In genomic region chr9:93859431-93860215, GRCh38 we compare ENCODE assay signal across 24 cellular contexts.
DNase-seq lines count a peak whose midpoint lies in the region; ATAC-seq and TF ChIP-seq lines count a peak whose summit lies in the region.
"Had no signal": no experiment of that assay in that cellular context is flagged by ENCODE, and none has a peak within 500 bp of the region (broad histone marks: within the 10 kb centered on the region; RNA-seq: fewer than 3 reads in every experiment).

No MANE protein-coding gene starts in this region.

- no peak overlapping the region for H3K9ac ChIP-seq in Karpas-422 (ENCODE audit: low read length)

- no peaks in the 10 kb centered on the region for H4K20me1 ChIP-seq in Karpas-422 (ENCODE audit: insufficient read depth, low read depth, low read length)

- H3K4me1 ChIP-seq in Karpas-422 (ENCODE audit: low read length) = no peaks in the 10 kb centered on the region
- H3K4me1 ChIP-seq: foreskin keratinocyte, pancreas, suprapubic skin had no signal

- CTCF ChIA-PET in WTC11 (lab: Charles Lee) = interaction anchor here (0.6 to 5.4 kb wide), 14 partner anchors 10 to 354 kb away, joined by 3 to 26 read pairs (median 4); no protein-coding TSS in a partner anchor

- no peak overlapping the region for H3K27ac Mint-ChIP-seq in stimulated activated naive CD8-positive, alpha-beta T cell treated with anti-CD3 and anti-CD28 coated beads, Interleukin-15, amount 100 ng/mL, for 72 hours
- H3K27ac Mint-ChIP-seq in WTC11 = no peak overlapping the region
- no peak overlapping the region for H3K27ac Mint-ChIP-seq in naive thymus-derived CD8-positive, alpha-beta T cell
- H3K27ac Mint-ChIP-seq: activated CD4-positive, alpha-beta memory T cell treated with anti-CD3 and anti-CD28 coated beads for 36 hours; brain; mesothelial cell of epicardium; natural killer cell had no signal

- H3K36me3 Mint-ChIP-seq in WTC11 = no peaks in the 10 kb centered on the region
- peaks cover 0 to 19% (median 2%) of the 10 kb centered on the region in 3 donors for H3K36me3 Mint-ChIP-seq in naive thymus-derived CD8-positive, alpha-beta T cell
- H3K36me3 Mint-ChIP-seq: activated CD4-positive, alpha-beta memory T cell treated with anti-CD3 and anti-CD28 coated beads for 36 hours; brain; mesothelial cell of epicardium; natural killer cell had no signal

- no peaks in the 10 kb centered on the region for H3K36me3 ChIP-seq in Karpas-422 (ENCODE audit: insufficient read depth, low read length)
- H3K36me3 ChIP-seq: pancreas, sigmoid colon, suprapubic skin had no signal

- no peaks in the 10 kb centered on the region for H3K9me2 ChIP-seq in Karpas-422 (replicated peaks; ENCODE audit: insufficient read depth, low read length)

- peak; percentile 48 for ATAC-seq in stimulated activated naive CD8-positive, alpha-beta T cell treated with anti-CD3 and anti-CD28 coated beads, Interleukin-15, amount 100 ng/mL, for 72 hours
- ATAC-seq in stimulated activated naive CD8-positive, alpha-beta T cell treated with anti-CD3 and anti-CD28 coated beads, Interleukin-15, Interleukin-2, amounts not matched to agents 100 U/mL and 50 U/mL, for 24 hours = no peak
- ATAC-seq in WTC11 = peak; percentile 67
- ATAC-seq in HG02840 (IDR thresholded peaks at IDR 0.05; ENCODE audit: low FRiP score, unreplicated experiment) = no peak
- ATAC-seq in naive thymus-derived CD8-positive, alpha-beta T cell = no peak
- ATAC-seq: foreskin keratinocyte, left ventricle myocardium superior, natural killer cell, pancreas had no signal

- H3K4me3 ChIP-seq in Karpas-422 (ENCODE audit: low read length) = no peak overlapping the region
- H3K4me3 ChIP-seq: pancreas, sigmoid colon, suprapubic skin had no signal

- H3K79me2 ChIP-seq in Karpas-422 (ENCODE audit: low read length) = no peaks in the 10 kb centered on the region

- no peak overlapping the region for H3K4me2 ChIP-seq in Karpas-422 (ENCODE audit: low read depth, low read length, poor library complexity, severe bottlenecking)

- no peaks in the 10 kb centered on the region for H3K27me3 ChIP-seq in Karpas-422 (ENCODE audit: low read length)
- H3K27me3 ChIP-seq: pancreas had no signal

- H2AFZ ChIP-seq in Karpas-422 (ENCODE audit: low read length) = no peak overlapping the region

- no peaks in the 10 kb centered on the region for H3K9me3 ChIP-seq in Karpas-422 (ENCODE audit: low read length)
- H3K9me3 ChIP-seq: pancreas, sigmoid colon, suprapubic skin had no signal

- H3K4me3 Mint-ChIP-seq in stimulated activated naive CD8-positive, alpha-beta T cell treated with anti-CD3 and anti-CD28 coated beads, Interleukin-15, amount 100 ng/mL, for 72 hours = no peak overlapping the region
- no peak overlapping the region for H3K4me3 Mint-ChIP-seq in WTC11
- H3K4me3 Mint-ChIP-seq in naive thymus-derived CD8-positive, alpha-beta T cell = no peak overlapping the region
- H3K4me3 Mint-ChIP-seq: activated CD4-positive, alpha-beta memory T cell treated with anti-CD3 and anti-CD28 coated beads for 36 hours; brain; mesothelial cell of epicardium; natural killer cell had no signal

- POLR2A ChIA-PET in WTC11 (lab: Charles Lee) = no interaction called here
- POLR2A ChIA-PET in naive thymus-derived CD8-positive, alpha-beta T cell (lab: Charles Lee) = no interaction called here

- H3K27ac ChIP-seq in Karpas-422 (ENCODE audit: low read length) = no peak overlapping the region
- H3K27ac ChIP-seq: foreskin keratinocyte, pancreas, sigmoid colon, suprapubic skin had no signal

- DNase-seq in stimulated activated naive CD8-positive, alpha-beta T cell treated with anti-CD3 and anti-CD28 coated beads, Interleukin-15, amount 100 ng/mL, for 72 hours = no peak
- no peak for DNase-seq in stimulated activated naive CD8-positive, alpha-beta T cell treated with anti-CD3 and anti-CD28 coated beads, Interleukin-15, Interleukin-2, amounts not matched to agents 100 U/mL and 50 U/mL, for 24 hours
- DNase-seq in Karpas-422 (peak; percentile 51), WTC11 (ENCODE audit: low spot score) (no peak), hypothalamus (lab: John Stamatoyannopoulos, UW) (no peak)
- no peak for DNase-seq in naive thymus-derived CD8-positive, alpha-beta T cell
- DNase-seq: activated CD4-positive, alpha-beta memory T cell treated with anti-CD3 and anti-CD28 coated beads for 36 hours; activated gamma-delta T cell treated with Interleukin-2 at 50 U/mL for 16 hours; effector CD4-positive, alpha-beta T cell; erythroblast; foreskin keratinocyte; GDM1; left ventricle myocardium superior; MM.1S; natural killer cell; NCI-H187 treated with DMSO at 0.1 percent for 48 hours; pancreas; sigmoid colon; stimulated activated CD4-positive, alpha-beta T cell treated with anti-CD3 and anti-CD28 coated beads, Interleukin-15, amount 100 ng/mL, for 24 hours; T-helper 9 cell had no signal

- no peak for TF ChIP-seq CTCF in WTC11 (IDR thresholded peaks at IDR 0.05)

- no peaks in the 10 kb centered on the region for H3K4me1 Mint-ChIP-seq in stimulated activated naive CD8-positive, alpha-beta T cell treated with anti-CD3 and anti-CD28 coated beads, Interleukin-15, amount 100 ng/mL, for 72 hours
- H3K4me1 Mint-ChIP-seq in WTC11 = peaks cover 25% of the 10 kb centered on the region
- H3K4me1 Mint-ChIP-seq in naive thymus-derived CD8-positive, alpha-beta T cell = peaks cover 0 to 3% (median under 1%) of the 10 kb centered on the region in 4 donors
- H3K4me1 Mint-ChIP-seq: natural killer cell had no signal

- H3K27me3 Mint-ChIP-seq in stimulated activated naive CD8-positive, alpha-beta T cell treated with anti-CD3 and anti-CD28 coated beads, Interleukin-15, amount 100 ng/mL, for 72 hours = peaks cover 75% of the 10 kb centered on the region
- H3K27me3 Mint-ChIP-seq in WTC11 (ENCODE audit: low read depth) = no peaks in the 10 kb centered on the region; the same call in 1 of the 2 replicates
- H3K27me3 Mint-ChIP-seq in naive thymus-derived CD8-positive, alpha-beta T cell = peaks cover 35 to 75% (median 58%) of the 10 kb centered on the region in 5 donors

- H3K9me3 Mint-ChIP-seq in stimulated activated naive CD8-positive, alpha-beta T cell treated with anti-CD3 and anti-CD28 coated beads, Interleukin-15, amount 100 ng/mL, for 72 hours = peaks cover 0 to 7% of the 10 kb centered on the region in 2 donors
- H3K9me3 Mint-ChIP-seq in WTC11 = no peaks in the 10 kb centered on the region
- peaks cover 0 to 9% (median 0%) of the 10 kb centered on the region in 9 donors for H3K9me3 Mint-ChIP-seq in naive thymus-derived CD8-positive, alpha-beta T cell
- H3K9me3 Mint-ChIP-seq: activated CD4-positive, alpha-beta memory T cell treated with anti-CD3 and anti-CD28 coated beads for 36 hours; natural killer cell had no signal

TF ChIP-seq in WTC11, 78 proteins besides CTCF, POLR2A, EP300 and RAD21 (continues in another document):
- TF ChIP-seq SOX15 (CRISPR knock-in tag; IDR thresholded peaks at IDR 0.05) (no peak), E2F1 (CRISPR knock-in tag; IDR thresholded peaks at IDR 0.05) (no peak), SMAD4 (CRISPR knock-in tag; IDR thresholded peaks at IDR 0.05) (no peak), MYBL2 (CRISPR knock-in tag; IDR thresholded peaks at IDR 0.05) (no peak), ATF6 (CRISPR knock-in tag; IDR thresholded peaks at IDR 0.05) (no peak), RELA (CRISPR knock-in tag; IDR thresholded peaks at IDR 0.05; ENCODE audit: borderline replicate concordance) (no peak), GABPB1 (CRISPR knock-in tag; IDR thresholded peaks at IDR 0.05) (no peak), ZNF138 (CRISPR knock-in tag; conservative IDR thresholded peaks at IDR 0.05) (no peak), ZNF416 (CRISPR knock-in tag; IDR thresholded peaks at IDR 0.05) (no peak), FOXP1 (CRISPR knock-in tag; IDR thresholded peaks at IDR 0.05; ENCODE audit: borderline replicate concordance) (no peak), ZMAT4 (CRISPR knock-in tag; IDR thresholded peaks at IDR 0.05) (no peak)
- TF ChIP-seq, protein P1, sequence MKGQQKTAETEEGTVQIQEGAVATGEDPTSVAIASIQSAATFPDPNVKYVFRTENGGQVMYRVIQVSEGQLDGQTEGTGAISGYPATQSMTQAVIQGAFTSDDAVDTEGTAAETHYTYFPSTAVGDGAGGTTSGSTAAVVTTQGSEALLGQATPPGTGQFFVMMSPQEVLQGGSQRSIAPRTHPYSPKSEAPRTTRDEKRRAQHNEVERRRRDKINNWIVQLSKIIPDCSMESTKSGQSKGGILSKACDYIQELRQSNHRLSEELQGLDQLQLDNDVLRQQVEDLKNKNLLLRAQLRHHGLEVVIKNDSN (CRISPR knock-in tag; IDR thresholded peaks at IDR 0.05) = no peak

Comparison
In these comparisons a context has a peak if more than half of its experiments do, and no peak if none do; other contexts are left out.
1. ATAC-seq: peak in stimulated activated naive CD8-positive, alpha-beta T cell treated with anti-CD3 and anti-CD28 coated beads, Interleukin-15, amount 100 ng/mL, for 72 hours (single experiment) and WTC11 (single experiment); none in stimulated activated naive CD8-positive, alpha-beta T cell treated with anti-CD3 and anti-CD28 coated beads, Interleukin-15, Interleukin-2, amounts not matched to agents 100 U/mL and 50 U/mL, for 24 hours (single experiment), HG02840 (single experiment) and naive thymus-derived CD8-positive, alpha-beta T cell (0 of 2).